Comparison of ENCODE assay signal across 9 cellular contexts in the genomic region with DNA sequence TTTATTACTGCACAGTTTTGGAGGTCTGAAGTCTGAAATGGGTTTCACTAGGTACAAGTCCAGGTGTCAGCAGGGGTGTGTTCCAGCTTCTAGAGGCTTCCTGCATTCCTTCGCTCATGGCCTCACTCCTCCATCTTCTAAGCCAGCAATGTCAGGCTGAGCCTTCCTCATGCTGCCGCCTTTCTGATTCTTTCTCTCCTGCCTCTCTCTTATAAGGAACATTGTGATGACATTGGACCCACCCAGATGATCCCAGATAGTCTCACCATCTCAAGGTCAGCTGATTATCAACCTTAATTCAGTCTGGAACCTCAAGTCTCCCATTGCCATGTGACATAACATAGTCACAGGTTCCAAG.
A peak's percentile ranks its signal among the peaks of the same experiment; 100 is the strongest.
DNase-seq lines count a peak whose midpoint lies in the region; ATAC-seq, FAIRE-seq and TF ChIP-seq lines count a peak whose summit lies in the region.
"Had no signal": no experiment of that assay in that cellular context is flagged by ENCODE, and none has a peak within 500 bp of the region (broad histone marks: within the 10 kb centered on the region; RNA-seq: fewer than 3 reads in every experiment).

No MANE protein-coding gene starts in this region.

- no peaks in the 10 kb centered on the region for H3K79me2 ChIP-seq in H1 (ENCODE audit: control insufficient read depth in 1 of 2, insufficient read depth in 2 of 2, low read length in 2 of 2)

- H2BK15ac ChIP-seq in H1 (ENCODE audit: low read length) = no peak overlapping the region

- no peak overlapping the region for H2AFZ ChIP-seq in H1 (ENCODE audit: low read length)

- CTCF ChIA-PET in H1 (lab: Charles Lee; ENCODE audit: partially characterized antibody) = interaction anchor here (0.9 to 1.0 kb wide), 2 partner anchors 25 to 125 kb away, joined by 3 read pairs; no protein-coding TSS in a partner anchor
- CTCF ChIA-PET in WTC11 (lab: Charles Lee) = no interaction called here

- no peaks in the 10 kb centered on the region for H3K36me3 Mint-ChIP-seq in activated T-cell treated with anti-CD3 and anti-CD28 coated beads, Interleukin-2, amount 50 U/mL, for 4 hours (ENCODE audit: insufficient read depth)
- no peaks in the 10 kb centered on the region for H3K36me3 Mint-ChIP-seq in WTC11

- no peaks in the 10 kb centered on the region for H3K9me3 ChIP-seq in H1 (ENCODE audit: insufficient read depth in 2 of 2, low read depth in 1 of 2, low read length in 1 of 2)

- no peak for TF ChIP-seq RAD21 in H1 (IDR thresholded peaks at IDR 0.05 in 1 of 2, conservative IDR thresholded peaks at IDR 0.05 in 1 of 2; ENCODE audit: low read depth in 2 of 2, low read length in 2 of 2)

- no peak for DNase-seq in activated T-cell treated with anti-CD3 and anti-CD28 coated beads, Interleukin-2, amount 50 U/mL, for 4 hours
- DNase-seq in activated T-cell treated with anti-CD3 and anti-CD28 coated beads for 4 hours (no peak), NCI-H460 (ENCODE audit: extremely low read depth, low read depth) (peak; percentile 60), H1 (ENCODE audit: low read depth in 1 of 2, low spot score in 2 of 2) (no peak), KBM-7 (no peak), WTC11 (ENCODE audit: low spot score) (no peak)
- DNase-seq: NCI-H526 treated with DMSO at 0.1 percent for 48 hours had no signal

- TF ChIP-seq EP300 in H1 (IDR thresholded peaks at IDR 0.05; ENCODE audit: borderline replicate concordance in 1 of 2, low read depth in 2 of 2, low read length in 2 of 2) = no peak

- no peak for TF ChIP-seq POLR2A in H1 (IDR thresholded peaks at IDR 0.05; ENCODE audit: control extremely low read depth in 1 of 2, low read depth in 2 of 2, low read length in 2 of 2)

- no peaks in the 10 kb centered on the region for H4K20me1 ChIP-seq in H1 (replicated peaks in 1 of 2; ENCODE audit: control insufficient read depth in 1 of 2, insufficient read depth in 2 of 2, low read length in 2 of 2)

- no peaks in the 10 kb centered on the region; a peak in 1 of 7 replicates for H3K27me3 ChIP-seq in H1 (replicated peaks in 1 of 4; ENCODE audit: control insufficient read depth in 3 of 4, extremely low read depth in 1 of 4, insufficient read depth in 3 of 4, low read length in 3 of 4)

- H3K23ac ChIP-seq in H1 (ENCODE audit: insufficient read length) = no peak overlapping the region

- no peak overlapping the region for H3K27ac Mint-ChIP-seq in WTC11

- no peak overlapping the region for H4K91ac ChIP-seq in H1 (replicated peaks; ENCODE audit: insufficient read length, low read length)

- no peaks in the 10 kb centered on the region for H3K4me1 ChIP-seq in H1 (replicated peaks in 1 of 4; ENCODE audit: control insufficient read depth in 3 of 4, insufficient read depth in 4 of 4, low read length in 3 of 4)

- no peak for FAIRE-seq in H1 (lab: Jason Lieb, UNC)

- ATAC-seq in activated T-cell treated with anti-CD3 and anti-CD28 coated beads, Interleukin-2, amount 50 U/mL, for 4 hours = peak in 1 of 2 donors; percentile 10
- no peak for ATAC-seq in HG03521 (IDR thresholded peaks at IDR 0.05; ENCODE audit: unreplicated experiment)
- no peak for ATAC-seq in WTC11

- no peak overlapping the region for H3K56ac ChIP-seq in H1 (replicated peaks; ENCODE audit: insufficient read length, low read depth, low read length)

- H3K4me3 Mint-ChIP-seq in activated T-cell treated with anti-CD3 and anti-CD28 coated beads, Interleukin-2, amount 50 U/mL, for 4 hours = peak overlapping the region; percentile 47
- H3K4me3 Mint-ChIP-seq in WTC11 = no peak overlapping the region

- no peak overlapping the region for H2BK5ac ChIP-seq in H1 (ENCODE audit: low read depth, low read length)

- peaks cover 4% of the 10 kb centered on the region for H3K9me3 Mint-ChIP-seq in activated T-cell treated with anti-CD3 and anti-CD28 coated beads, Interleukin-2, amount 50 U/mL, for 4 hours
- H3K9me3 Mint-ChIP-seq in WTC11 = peaks cover 22% of the 10 kb centered on the region

- no peak overlapping the region for H3K27ac ChIP-seq in H1 (ENCODE audit: low read depth, low read length)
- H3K27ac ChIP-seq in temporal lobe (ENCODE audit: low read depth, low read length) = peak overlapping the region; percentile 59

- H3K4me2 ChIP-seq in H1 (ENCODE audit: insufficient read depth in 1 of 2, low read depth in 2 of 2, low read length in 2 of 2) = no peak overlapping the region

- no peak overlapping the region for H3K4me3 ChIP-seq in H1 (ENCODE audit: extremely low read depth in 1 of 4, insufficient read depth in 2 of 4, low read depth in 3 of 4, low read length in 4 of 4)

- no peak overlapping the region for H3K9ac ChIP-seq in H1 (replicated peaks in 1 of 4; ENCODE audit: extremely low read depth in 1 of 4, low read depth in 3 of 4, low read length in 3 of 4)

- in situ Hi-C loops in KBM-7 (cut with MboI; ENCODE audit: low pct_unique_long_range_greater_than_20kb, low sequenced_read_pairs) = no loop called here

- POLR2A ChIA-PET in H1 (lab: Charles Lee; ENCODE audit: partially characterized antibody) = no interaction called here
- POLR2A ChIA-PET in WTC11 (lab: Charles Lee) = no interaction called here

- peak overlapping the region; percentile 68 for H2BK12ac ChIP-seq in H1 (ENCODE audit: low read depth, low read length)

- H3K27me3 Mint-ChIP-seq in activated T-cell treated with anti-CD3 and anti-CD28 coated beads, Interleukin-2, amount 50 U/mL, for 4 hours (ENCODE audit: low read depth) = no peaks in the 10 kb centered on the region
- H3K27me3 Mint-ChIP-seq in WTC11 (ENCODE audit: low read depth) = no peaks in the 10 kb centered on the region

- H3K4me1 Mint-ChIP-seq in activated T-cell treated with anti-CD3 and anti-CD28 coated beads, Interleukin-2, amount 50 U/mL, for 4 hours (ENCODE audit: low read depth) = peaks cover 47% of the 10 kb centered on the region
- H3K4me1 Mint-ChIP-seq in WTC11 = peaks cover 11% of the 10 kb centered on the region

- H3K36me3 ChIP-seq in H1 (ENCODE audit: control insufficient read depth in 2 of 4, insufficient read depth in 4 of 4, low read length in 3 of 4) = no peaks in the 10 kb centered on the region

- no peak overlapping the region for H2AK5ac ChIP-seq in H1 (ENCODE audit: low read depth, low read length)

- H4K5ac ChIP-seq in H1 (ENCODE audit: insufficient read length, low read depth, low read length) = no peak overlapping the region

- H3K18ac ChIP-seq in H1 (ENCODE audit: extremely low read depth, low read length) = no peak overlapping the region

- no peak overlapping the region for H3K14ac ChIP-seq in H1 (ENCODE audit: insufficient read length)

- H3K79me1 ChIP-seq in H1 (ENCODE audit: low read depth, low read length) = no peaks in the 10 kb centered on the region

- 80% methylated on average over 2 of the region's 2 CpGs; no CpG with 5 or more reads in 1 of the 2 experiments for WGBS in H1 (ENCODE audit: extremely low coverage in 1 of 2, insufficient coverage in 1 of 2, insufficient read length in 1 of 2, insufficient replicate concordance in 2 of 2, low coverage in 1 of 2, low lambda C conversion rate in 2 of 2, missing lambda C conversion rate in 1 of 2), 2 experiments

- no peak overlapping the region for H2BK120ac ChIP-seq in H1 (replicated peaks; ENCODE audit: low read depth, low read length)

- no peaks in the 10 kb centered on the region for H3K23me2 ChIP-seq in H1 (ENCODE audit: low read depth, low read length)

- no peak overlapping the region for H2BK20ac ChIP-seq in H1 (ENCODE audit: low read length)

- H3K4ac ChIP-seq in H1 (replicated peaks; ENCODE audit: insufficient read length, low read depth, low read length) = no peak overlapping the region

- TF ChIP-seq CTCF in H1 (IDR thresholded peaks at IDR 0.05; ENCODE audit: control extremely low read depth in 1 of 3, insufficient read depth in 1 of 3, low read depth in 1 of 3, low read length in 3 of 3) (no peak), WTC11 (IDR thresholded peaks at IDR 0.05) (no peak)

- H4K8ac ChIP-seq in H1 (ENCODE audit: extremely low read depth, insufficient read depth, low read length) = no peak overlapping the region; the same call in 1 of the 2 replicates

TF ChIP-seq in H1, 55 proteins besides CTCF, POLR2A, EP300 and RAD21 (continues in another document):
- TF ChIP-seq, protein P1, sequence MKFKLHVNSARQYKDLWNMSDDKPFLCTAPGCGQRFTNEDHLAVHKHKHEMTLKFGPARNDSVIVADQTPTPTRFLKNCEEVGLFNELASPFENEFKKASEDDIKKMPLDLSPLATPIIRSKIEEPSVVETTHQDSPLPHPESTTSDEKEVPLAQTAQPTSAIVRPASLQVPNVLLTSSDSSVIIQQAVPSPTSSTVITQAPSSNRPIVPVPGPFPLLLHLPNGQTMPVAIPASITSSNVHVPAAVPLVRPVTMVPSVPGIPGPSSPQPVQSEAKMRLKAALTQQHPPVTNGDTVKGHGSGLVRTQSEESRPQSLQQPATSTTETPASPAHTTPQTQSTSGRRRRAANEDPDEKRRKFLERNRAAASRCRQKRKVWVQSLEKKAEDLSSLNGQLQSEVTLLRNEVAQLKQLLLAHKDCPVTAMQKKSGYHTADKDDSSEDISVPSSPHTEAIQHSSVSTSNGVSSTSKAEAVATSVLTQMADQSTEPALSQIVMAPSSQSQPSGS (IDR thresholded peaks at IDR 0.05; ENCODE audit: low read length) = no peak
- TF ChIP-seq NANOG (IDR thresholded peaks at IDR 0.05; ENCODE audit: insufficient read depth, low read depth, low read length, poor library complexity, severe bottlenecking) (no peak), TCF12 (IDR thresholded peaks at IDR 0.05; ENCODE audit: low read depth, low read length) (no peak), GTF2F1 (IDR thresholded peaks at IDR 0.05; ENCODE audit: borderline replicate concordance, low read depth, low read length) (no peak), SRF (IDR thresholded peaks at IDR 0.05; ENCODE audit: low read depth, low read length) (no peak)

TF ChIP-seq in WTC11, 78 proteins besides CTCF, POLR2A, EP300 and RAD21 (continues in another document):
- TF ChIP-seq TP53 (CRISPR knock-in tag; IDR thresholded peaks at IDR 0.05) = no peak
- TF ChIP-seq ZNF512 (CRISPR knock-in tag; IDR thresholded peaks at IDR 0.05; ENCODE audit: borderline replicate concordance) = no peak
- no peak for TF ChIP-seq HMGA2 (CRISPR knock-in tag; IDR thresholded peaks at IDR 0.05)
- no peak for TF ChIP-seq GRHL2 (CRISPR knock-in tag; IDR thresholded peaks at IDR 0.05; ENCODE audit: insufficient replicate concordance, severe bottlenecking)
- TF ChIP-seq ESRRA (CRISPR knock-in tag; IDR thresholded peaks at IDR 0.05; ENCODE audit: borderline replicate concordance) = no peak
